ENCODE assay signal across 22 cellular contexts in genomic region chrX:2370436-2370835, GRCh38.
DNase-seq lines count a peak whose midpoint lies in the region; ATAC-seq and TF ChIP-seq lines count a peak whose summit lies in the region.
"Had no signal": no experiment of that assay in that cellular context is flagged by ENCODE, and none has a peak within 500 bp of the region (broad histone marks: within the 10 kb centered on the region; RNA-seq: fewer than 3 reads in every experiment).

No MANE protein-coding gene starts in this region.

- peak overlapping the region; percentile 70; the same call in 1 of the 2 replicates for H3K27ac Mint-ChIP-seq in WTC11
- H3K27ac Mint-ChIP-seq: activated CD4-positive, alpha-beta T cell treated with anti-CD3 and anti-CD28 coated beads, Interleukin-2, amount 10 ng/mL, durations not matched to agents 24 days and 14 days; activated naive CD8-positive, alpha-beta T cell treated with anti-CD3 and anti-CD28 coated beads, Interleukin-2, amount 10 ng/mL, durations not matched to agents 7 days and 5 days; activated T-helper 17 cell treated with anti-CD3 and anti-CD28 coated beads, Interleukin-2, amount 50 U/mL, for 72 hours; dendritic cell treated with granulocyte-macrophage colony-stimulating factor and Interleukin-4, amounts not matched to agents 40 ng/mL and 50 ng/mL, for 4 days; GM23338; T-cell had no signal

- no peak overlapping the region for H3K4me3 ChIP-seq in right lobe of liver
- H3K4me3 ChIP-seq: cardiac muscle cell, GM23338, lower lobe of right lung had no signal

- H3K27ac ChIP-seq in right lobe of liver, result no peak overlapping the region
- H3K27ac ChIP-seq: cardiac muscle cell, heart right ventricle, lower lobe of right lung had no signal

- no peaks in the 10 kb centered on the region for H3K9me3 ChIP-seq in right lobe of liver
- H3K9me3 ChIP-seq: heart right ventricle, lower lobe of right lung had no signal

- no peak for ATAC-seq in WTC11
- no peak for ATAC-seq in right lobe of liver
- ATAC-seq: activated T-helper 17 cell treated with anti-CD3 and anti-CD28 coated beads, Interleukin-2, amount 50 U/mL, for 72 hours; lower lobe of right lung; T-cell had no signal

- POLR2A ChIA-PET in WTC11 (lab: Charles Lee), result no interaction called here

- CTCF ChIA-PET in WTC11 (lab: Charles Lee), result no interaction called here

- peak; percentile 40 for DNase-seq in ACHN
- peak; percentile 16 for DNase-seq in HCEC 1CT
- no peak for DNase-seq in WTC11 (ENCODE audit: low spot score)
- peak; percentile 70 for DNase-seq in islet precursor cell
- no peak for DNase-seq in NCI-H187 (lab: John Stamatoyannopoulos, UW)
- no peak for DNase-seq in 8988T
- no peak for DNase-seq in NCI-H748 (lab: John Stamatoyannopoulos, UW; ENCODE audit: unreplicated experiment)
- DNase-seq in right lobe of liver, result no peak
- DNase-seq: activated CD4-positive, alpha-beta T cell treated with anti-CD3 and anti-CD28 coated beads, Interleukin-2, amount 10 ng/mL, durations not matched to agents 24 days and 14 days; activated naive CD8-positive, alpha-beta T cell treated with anti-CD3 and anti-CD28 coated beads, Interleukin-2, amount 10 ng/mL, durations not matched to agents 7 days and 5 days; heart right ventricle; lower lobe of right lung; NCI-H1417; NCI-H526; Right ventricle myocardium superior; stimulated activated CD8-positive, alpha-beta memory T cell treated with anti-CD3 and anti-CD28 coated beads, Interleukin-4, amount 100 ng/mL, for 48 hours; T-cell had no signal

- TF ChIP-seq POLR2A in right lobe of liver (IDR thresholded peaks at IDR 0.05), result no peak

- in situ Hi-C loops in ACHN (cut with HindIII; ENCODE audit: low pct_ligation_motif_present, low pct_unique_long_range_greater_than_20kb, low sequenced_read_pairs), result no loop called here

- H3K4me3 Mint-ChIP-seq in WTC11, result no peak overlapping the region
- H3K4me3 Mint-ChIP-seq: activated CD4-positive, alpha-beta T cell treated with anti-CD3 and anti-CD28 coated beads, Interleukin-2, amount 10 ng/mL, durations not matched to agents 24 days and 14 days; activated naive CD8-positive, alpha-beta T cell treated with anti-CD3 and anti-CD28 coated beads, Interleukin-2, amount 10 ng/mL, durations not matched to agents 7 days and 5 days; activated T-helper 17 cell treated with anti-CD3 and anti-CD28 coated beads, Interleukin-2, amount 50 U/mL, for 72 hours; CD14-positive monocyte; dendritic cell treated with granulocyte-macrophage colony-stimulating factor and Interleukin-4, amounts not matched to agents 40 ng/mL and 50 ng/mL, for 4 days; GM23338; T-cell had no signal

- H3K36me3 Mint-ChIP-seq in WTC11, result peaks cover 7% of the 10 kb centered on the region; the same call in 1 of the 2 replicates

- H3K4me1 ChIP-seq in right lobe of liver, result no peaks in the 10 kb centered on the region
- H3K4me1 ChIP-seq: lower lobe of right lung had no signal

- TF ChIP-seq CTCF in WTC11 (IDR thresholded peaks at IDR 0.05) (no peak), right lobe of liver (IDR thresholded peaks at IDR 0.05) (no peak)

- WGBS in right lobe of liver (ENCODE audit: insufficient coverage, low coverage, low lambda C conversion rate, missing lambda C conversion rate), result 89% methylated on average over 7 of the region's 7 CpGs

- no peaks in the 10 kb centered on the region for H3K27me3 ChIP-seq in right lobe of liver
- H3K27me3 ChIP-seq: cardiac muscle cell, heart right ventricle had no signal

- no peaks in the 10 kb centered on the region for H3K27me3 Mint-ChIP-seq in WTC11 (ENCODE audit: low read depth)
- H3K27me3 Mint-ChIP-seq: activated CD4-positive, alpha-beta T cell treated with anti-CD3 and anti-CD28 coated beads, Interleukin-2, amount 10 ng/mL, durations not matched to agents 24 days and 14 days; activated naive CD8-positive, alpha-beta T cell treated with anti-CD3 and anti-CD28 coated beads, Interleukin-2, amount 10 ng/mL, durations not matched to agents 7 days and 5 days; activated T-helper 17 cell treated with anti-CD3 and anti-CD28 coated beads, Interleukin-2, amount 50 U/mL, for 72 hours; dendritic cell treated with granulocyte-macrophage colony-stimulating factor and Interleukin-4, amounts not matched to agents 40 ng/mL and 50 ng/mL, for 4 days; T-cell had no signal

- peaks cover under 1% of the 10 kb centered on the region; the same call in 1 of the 2 replicates for H3K9me3 Mint-ChIP-seq in WTC11
- H3K9me3 Mint-ChIP-seq: activated T-helper 17 cell treated with anti-CD3 and anti-CD28 coated beads, Interleukin-2, amount 50 U/mL, for 72 hours; dendritic cell treated with granulocyte-macrophage colony-stimulating factor and Interleukin-4, amounts not matched to agents 40 ng/mL and 50 ng/mL, for 4 days; T-cell had no signal

- intact Hi-C loops in right lobe of liver (cut with DNase I), result no loop called here

- no peaks in the 10 kb centered on the region for H3K36me3 ChIP-seq in right lobe of liver
- H3K36me3 ChIP-seq: cardiac muscle cell, lower lobe of right lung had no signal

- peaks cover 22% of the 10 kb centered on the region for H3K4me1 Mint-ChIP-seq in WTC11
- H3K4me1 Mint-ChIP-seq: CD14-positive monocyte had no signal

TF ChIP-seq in WTC11, 78 proteins besides CTCF, POLR2A, EP300 and RAD21 (continues in another document):
- TF ChIP-seq PRRX2 (CRISPR knock-in tag; IDR thresholded peaks at IDR 0.05) (no peak), TP53 (CRISPR knock-in tag; IDR thresholded peaks at IDR 0.05) (no peak), ELF4 (CRISPR knock-in tag; IDR thresholded peaks at IDR 0.05; ENCODE audit: low read depth) (no peak), JUN (CRISPR knock-in tag; IDR thresholded peaks at IDR 0.05) (no peak), NR3C1 (CRISPR knock-in tag; conservative IDR thresholded peaks at IDR 0.05; ENCODE audit: low read depth) (no peak), STAT6 (CRISPR knock-in tag; conservative IDR thresholded peaks at IDR 0.05; ENCODE audit: low read depth) (no peak), CREB1 (CRISPR knock-in tag; IDR thresholded peaks at IDR 0.05) (no peak), EMX1 (CRISPR knock-in tag; IDR thresholded peaks at IDR 0.05) (no peak), MXD4 (CRISPR knock-in tag; IDR thresholded peaks at IDR 0.05; ENCODE audit: borderline replicate concordance) (no peak), MAX (CRISPR knock-in tag; IDR thresholded peaks at IDR 0.05) (no peak), ZSCAN18 (CRISPR knock-in tag; IDR thresholded peaks at IDR 0.05) (no peak), GTF2I (CRISPR knock-in tag; conservative IDR thresholded peaks at IDR 0.05) (no peak), NFYB (CRISPR knock-in tag; conservative IDR thresholded peaks at IDR 0.05; ENCODE audit: low read depth) (no peak), ZNF512 (CRISPR knock-in tag; IDR thresholded peaks at IDR 0.05; ENCODE audit: borderline replicate concordance) (no peak), IRF2 (CRISPR knock-in tag; IDR thresholded peaks at IDR 0.05; ENCODE audit: borderline replicate concordance, low read depth) (no peak), ZNF121 (CRISPR knock-in tag; IDR thresholded peaks at IDR 0.05) (no peak)

Comparison
In these comparisons a context has a peak if more than half of its experiments do, and no peak if none do; other contexts are left out.
1. DNase-seq: peak in ACHN (single experiment), HCEC 1CT (single experiment) and islet precursor cell (single experiment); none in WTC11 (single experiment), NCI-H187 (0 of 2), 8988T (single experiment), NCI-H748 (single experiment) and right lobe of liver (0 of 3).